ENCODE assay signal across 1 cellular context in the genomic region with DNA sequence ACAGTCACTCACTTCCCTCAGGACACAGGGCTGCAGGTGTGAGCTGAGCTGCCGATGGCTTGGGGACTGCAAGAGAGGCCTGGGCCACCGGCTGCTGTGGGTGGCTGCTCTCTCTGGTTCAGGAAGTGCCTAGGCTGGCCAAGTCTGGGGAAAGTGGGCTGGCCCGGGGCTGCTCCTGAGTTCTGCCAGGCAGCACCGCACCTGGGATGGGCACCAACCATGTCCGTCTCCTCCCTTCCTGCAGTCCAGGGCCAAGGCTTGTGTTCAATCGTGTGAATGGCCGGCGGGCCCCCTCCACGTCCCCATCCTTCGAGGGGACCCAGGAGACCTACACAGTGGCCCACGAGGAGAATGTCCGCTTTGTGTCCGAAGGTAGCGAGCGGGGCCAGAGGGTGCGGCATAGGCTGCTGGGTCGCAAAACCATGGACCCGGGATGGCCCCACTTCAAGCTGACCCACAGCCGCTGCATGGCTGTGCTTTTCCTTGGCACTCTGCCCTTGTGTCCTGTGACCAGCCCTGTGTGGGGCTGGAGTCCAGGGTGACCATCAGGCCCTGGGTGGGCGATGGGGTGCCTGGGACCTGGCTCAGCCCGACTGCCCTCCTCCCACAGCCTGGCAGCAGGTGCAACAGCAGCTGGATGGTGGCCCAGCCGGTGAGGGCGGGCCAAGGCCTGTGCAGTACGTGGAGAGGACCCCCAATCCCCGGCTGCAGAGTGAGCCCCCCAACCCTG.
TF ChIP-seq lines count a peak whose summit lies in the region.

No MANE protein-coding gene starts in this region.

TF ChIP-seq in GM12878, 131 proteins besides CTCF, POLR2A, EP300 and RAD21:
- TF ChIP-seq RAD51 (IDR thresholded peaks at IDR 0.05) (no peak), NFYA (IDR thresholded peaks at IDR 0.05; ENCODE audit: borderline replicate concordance, low read depth, low read length) (no peak), ATF7 (IDR thresholded peaks at IDR 0.05; ENCODE audit: low read depth) (no peak), FOXK2 (IDR thresholded peaks at IDR 0.05) (no peak), CHD1 (IDR thresholded peaks at IDR 0.05; ENCODE audit: low read depth, low read length) (no peak), MTA3 (IDR thresholded peaks at IDR 0.05; ENCODE audit: borderline replicate concordance, low read length) (no peak), POLR2AphosphoS2 (IDR thresholded peaks at IDR 0.05; ENCODE audit: low read depth, low read length) (no peak), CREM (IDR thresholded peaks at IDR 0.05; ENCODE audit: low read depth) (no peak)
- TF ChIP-seq, protein P1, sequence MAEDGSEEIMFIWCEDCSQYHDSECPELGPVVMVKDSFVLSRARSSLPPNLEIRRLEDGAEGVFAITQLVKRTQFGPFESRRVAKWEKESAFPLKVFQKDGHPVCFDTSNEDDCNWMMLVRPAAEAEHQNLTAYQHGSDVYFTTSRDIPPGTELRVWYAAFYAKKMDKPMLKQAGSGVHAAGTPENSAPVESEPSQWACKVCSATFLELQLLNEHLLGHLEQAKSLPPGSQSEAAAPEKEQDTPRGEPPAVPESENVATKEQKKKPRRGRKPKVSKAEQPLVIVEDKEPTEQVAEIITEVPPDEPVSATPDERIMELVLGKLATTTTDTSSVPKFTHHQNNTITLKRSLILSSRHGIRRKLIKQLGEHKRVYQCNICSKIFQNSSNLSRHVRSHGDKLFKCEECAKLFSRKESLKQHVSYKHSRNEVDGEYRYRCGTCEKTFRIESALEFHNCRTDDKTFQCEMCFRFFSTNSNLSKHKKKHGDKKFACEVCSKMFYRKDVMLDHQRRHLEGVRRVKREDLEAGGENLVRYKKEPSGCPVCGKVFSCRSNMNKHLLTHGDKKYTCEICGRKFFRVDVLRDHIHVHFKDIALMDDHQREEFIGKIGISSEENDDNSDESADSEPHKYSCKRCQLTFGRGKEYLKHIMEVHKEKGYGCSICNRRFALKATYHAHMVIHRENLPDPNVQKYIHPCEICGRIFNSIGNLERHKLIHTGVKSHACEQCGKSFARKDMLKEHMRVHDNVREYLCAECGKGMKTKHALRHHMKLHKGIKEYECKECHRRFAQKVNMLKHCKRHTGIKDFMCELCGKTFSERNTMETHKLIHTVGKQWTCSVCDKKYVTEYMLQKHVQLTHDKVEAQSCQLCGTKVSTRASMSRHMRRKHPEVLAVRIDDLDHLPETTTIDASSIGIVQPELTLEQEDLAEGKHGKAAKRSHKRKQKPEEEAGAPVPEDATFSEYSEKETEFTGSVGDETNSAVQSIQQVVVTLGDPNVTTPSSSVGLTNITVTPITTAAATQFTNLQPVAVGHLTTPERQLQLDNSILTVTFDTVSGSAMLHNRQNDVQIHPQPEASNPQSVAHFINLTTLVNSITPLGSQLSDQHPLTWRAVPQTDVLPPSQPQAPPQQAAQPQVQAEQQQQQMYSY (CRISPR knock-in tag; IDR thresholded peaks at IDR 0.05), result no peak
- TF ChIP-seq, protein P2, sequence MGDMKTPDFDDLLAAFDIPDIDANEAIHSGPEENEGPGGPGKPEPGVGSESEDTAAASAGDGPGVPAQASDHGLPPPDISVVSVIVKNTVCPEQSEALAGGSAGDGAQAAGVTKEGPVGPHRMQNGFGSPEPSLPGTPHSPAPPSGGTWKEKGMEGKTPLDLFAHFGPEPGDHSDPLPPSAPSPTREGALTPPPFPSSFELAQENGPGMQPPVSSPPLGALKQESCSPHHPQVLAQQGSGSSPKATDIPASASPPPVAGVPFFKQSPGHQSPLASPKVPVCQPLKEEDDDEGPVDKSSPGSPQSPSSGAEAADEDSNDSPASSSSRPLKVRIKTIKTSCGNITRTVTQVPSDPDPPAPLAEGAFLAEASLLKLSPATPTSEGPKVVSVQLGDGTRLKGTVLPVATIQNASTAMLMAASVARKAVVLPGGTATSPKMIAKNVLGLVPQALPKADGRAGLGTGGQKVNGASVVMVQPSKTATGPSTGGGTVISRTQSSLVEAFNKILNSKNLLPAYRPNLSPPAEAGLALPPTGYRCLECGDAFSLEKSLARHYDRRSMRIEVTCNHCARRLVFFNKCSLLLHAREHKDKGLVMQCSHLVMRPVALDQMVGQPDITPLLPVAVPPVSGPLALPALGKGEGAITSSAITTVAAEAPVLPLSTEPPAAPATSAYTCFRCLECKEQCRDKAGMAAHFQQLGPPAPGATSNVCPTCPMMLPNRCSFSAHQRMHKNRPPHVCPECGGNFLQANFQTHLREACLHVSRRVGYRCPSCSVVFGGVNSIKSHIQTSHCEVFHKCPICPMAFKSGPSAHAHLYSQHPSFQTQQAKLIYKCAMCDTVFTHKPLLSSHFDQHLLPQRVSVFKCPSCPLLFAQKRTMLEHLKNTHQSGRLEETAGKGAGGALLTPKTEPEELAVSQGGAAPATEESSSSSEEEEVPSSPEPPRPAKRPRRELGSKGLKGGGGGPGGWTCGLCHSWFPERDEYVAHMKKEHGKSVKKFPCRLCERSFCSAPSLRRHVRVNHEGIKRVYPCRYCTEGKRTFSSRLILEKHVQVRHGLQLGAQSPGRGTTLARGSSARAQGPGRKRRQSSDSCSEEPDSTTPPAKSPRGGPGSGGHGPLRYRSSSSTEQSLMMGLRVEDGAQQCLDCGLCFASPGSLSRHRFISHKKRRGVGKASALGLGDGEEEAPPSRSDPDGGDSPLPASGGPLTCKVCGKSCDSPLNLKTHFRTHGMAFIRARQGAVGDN (IDR thresholded peaks at IDR 0.05), result no peak
- TF ChIP-seq, protein P3, sequence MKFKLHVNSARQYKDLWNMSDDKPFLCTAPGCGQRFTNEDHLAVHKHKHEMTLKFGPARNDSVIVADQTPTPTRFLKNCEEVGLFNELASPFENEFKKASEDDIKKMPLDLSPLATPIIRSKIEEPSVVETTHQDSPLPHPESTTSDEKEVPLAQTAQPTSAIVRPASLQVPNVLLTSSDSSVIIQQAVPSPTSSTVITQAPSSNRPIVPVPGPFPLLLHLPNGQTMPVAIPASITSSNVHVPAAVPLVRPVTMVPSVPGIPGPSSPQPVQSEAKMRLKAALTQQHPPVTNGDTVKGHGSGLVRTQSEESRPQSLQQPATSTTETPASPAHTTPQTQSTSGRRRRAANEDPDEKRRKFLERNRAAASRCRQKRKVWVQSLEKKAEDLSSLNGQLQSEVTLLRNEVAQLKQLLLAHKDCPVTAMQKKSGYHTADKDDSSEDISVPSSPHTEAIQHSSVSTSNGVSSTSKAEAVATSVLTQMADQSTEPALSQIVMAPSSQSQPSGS (IDR thresholded peaks at IDR 0.05; ENCODE audit: low read length), result no peak
- TF ChIP-seq, protein P4, sequence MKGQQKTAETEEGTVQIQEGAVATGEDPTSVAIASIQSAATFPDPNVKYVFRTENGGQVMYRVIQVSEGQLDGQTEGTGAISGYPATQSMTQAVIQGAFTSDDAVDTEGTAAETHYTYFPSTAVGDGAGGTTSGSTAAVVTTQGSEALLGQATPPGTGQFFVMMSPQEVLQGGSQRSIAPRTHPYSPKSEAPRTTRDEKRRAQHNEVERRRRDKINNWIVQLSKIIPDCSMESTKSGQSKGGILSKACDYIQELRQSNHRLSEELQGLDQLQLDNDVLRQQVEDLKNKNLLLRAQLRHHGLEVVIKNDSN (IDR thresholded peaks at IDR 0.05; ENCODE audit: borderline replicate concordance, extremely low read length, insufficient read depth, low read depth, low read length), result no peak
